ENCODE assay signal across 3 cellular contexts in genomic region chr5:102098606-102099005, GRCh38.
DNase-seq lines count a peak whose midpoint lies in the region; ATAC-seq, FAIRE-seq and TF ChIP-seq lines count a peak whose summit lies in the region.
"Not testable (repeated sequence)": the region's sequence is repeated elsewhere in the genome, so short reads cannot be mapped to it uniquely, and the experiment has no call there.

No MANE protein-coding gene starts in this region.

- H3K36me3 ChIP-seq in HepG2 (replicated peaks in 1 of 2; ENCODE audit: control insufficient read depth in 1 of 2, insufficient read depth in 2 of 2, low read length in 2 of 2) = not testable (repeated sequence)

- intact Hi-C loops in HepG2 (cut with micrococcal nuclease; ENCODE audit: unreplicated experiment) = not testable (repeated sequence)

- not testable (repeated sequence) for TF ChIP-seq RAD21 in HepG2 (CRISPR knock-in tag; IDR thresholded peaks at IDR 0.05)

- not testable (repeated sequence) for H3K4me2 ChIP-seq in HepG2 (ENCODE audit: low read depth, low read length)

- H3K9me3 ChIP-seq in HepG2 (ENCODE audit: low read length) = peaks cover 14% of the 10 kb centered on the region; the same call in 1 of the 2 replicates

- H3K27ac Mint-ChIP-seq in neural crest cell (ENCODE audit: unreplicated experiment) = peak overlapping the region; percentile 58

- not testable (repeated sequence) for BruUV-seq in HepG2 (replicated peaks; lab: Mats Ljungman, UMichigan)

- not testable (repeated sequence) for H4K20me1 ChIP-seq in HepG2 (ENCODE audit: insufficient read depth, low read length)

- TF ChIP-seq EP300 in HepG2 (IDR thresholded peaks at IDR 0.05; ENCODE audit: low read depth in 2 of 2, low read length in 2 of 2); HepG2 (CRISPR knock-in tag; IDR thresholded peaks at IDR 0.05; ENCODE audit: borderline replicate concordance): not testable (repeated sequence)

- peaks cover 24% of the 10 kb centered on the region for H3K4me1 Mint-ChIP-seq in neural crest cell

- not testable (repeated sequence) for TF ChIP-seq CTCF in HepG2 (CRISPR knock-in tag; IDR thresholded peaks at IDR 0.05); neural crest cell (conservative IDR thresholded peaks at IDR 0.05)

- POLR2A ChIA-PET in HepG2 (lab: Yijun Ruan, JAX) = not testable (repeated sequence)

- FAIRE-seq in HepG2 (lab: Jason Lieb, UNC) = not testable (repeated sequence)

- 86% methylated on average over 3 of the region's 3 CpGs for WGBS in HepG2 (ENCODE audit: low lambda C conversion rate)

- H3K4me3 ChIP-seq in HepG2 (replicated peaks in 1 of 3; ENCODE audit: insufficient read depth in 1 of 3, low read depth in 2 of 3, low read length in 3 of 3) = not testable (repeated sequence)

- H2AFZ ChIP-seq in HepG2 (ENCODE audit: low read length) = not testable (repeated sequence)

- not testable (repeated sequence) for TF ChIP-seq POLR2A in HepG2 (IDR thresholded peaks at IDR 0.05; ENCODE audit: insufficient read depth in 1 of 2, low read depth in 2 of 2, low read length in 2 of 2)

- CTCF ChIA-PET in HepG2 (lab: Yijun Ruan, JAX; ENCODE audit: low intra/inter-chr PET ratio, low total read pairs) = not testable (repeated sequence)

- not testable (repeated sequence) for H3K9ac ChIP-seq in HepG2 (ENCODE audit: insufficient read depth, low read depth, low read length)

- H3K27me3 Mint-ChIP-seq in neural crest cell (ENCODE audit: low read depth) = not testable (repeated sequence)

- peaks cover 40% of the 10 kb centered on the region for H3K4me1 ChIP-seq in HepG2 (ENCODE audit: insufficient read depth, low read length)

- not testable (repeated sequence) for H3K27me3 ChIP-seq in HepG2 (ENCODE audit: control insufficient read depth in 1 of 2, insufficient read depth in 2 of 2, low read length in 2 of 2)

- not testable (repeated sequence) for H3K27ac ChIP-seq in HepG2 (ENCODE audit: extremely low read length, insufficient read depth, low read length)

- in situ Hi-C loops in HepG2 (cut with HindIII; ENCODE audit: extremely low pct_ligation_motif_present, low pct_unique_long_range_greater_than_20kb) = not testable (repeated sequence)

- H3K9me3 Mint-ChIP-seq in neural crest cell = not testable (repeated sequence)

- H3K79me2 ChIP-seq in HepG2 (ENCODE audit: insufficient read depth, low read length) = not testable (repeated sequence)

- peak; percentile 12 for DNase-seq in DMS53 (lab: John Stamatoyannopoulos, UW)
- DNase-seq in HepG2 (ENCODE audit: low spot score); neural crest cell (ENCODE audit: low read depth, low spot score): not testable (repeated sequence)

- ATAC-seq in HepG2 = not testable (repeated sequence)

- H3K4me3 Mint-ChIP-seq in neural crest cell = not testable (repeated sequence)

- not testable (repeated sequence) for H3K36me3 Mint-ChIP-seq in neural crest cell (ENCODE audit: low read depth)

TF ChIP-seq in HepG2, 621 proteins besides CTCF, POLR2A, EP300 and RAD21:
- TF ChIP-seq PRMT3 (CRISPR knock-in tag; IDR thresholded peaks at IDR 0.05; ENCODE audit: borderline replicate concordance, low read depth) (0 out of 2 replicates have a peak, but pooled peaks have one; percentile 11), SOX6 (CRISPR knock-in tag; IDR thresholded peaks at IDR 0.05) (peak; percentile 69), HNF1A (CRISPR knock-in tag; IDR thresholded peaks at IDR 0.05; ENCODE audit: borderline replicate concordance) (peak; percentile 24; the same call in 1 of the 2 replicates), SOX13 (IDR thresholded peaks at IDR 0.05) (peak; percentile 61; the same call in 1 of the 2 replicates), SOX13 (CRISPR knock-in tag; conservative IDR thresholded peaks at IDR 0.05 in 1 of 2, IDR thresholded peaks at IDR 0.05 in 1 of 2) (peak in 1 of 2 experiments; percentile 93; a peak in 2 of 4 replicates), SOX5 (CRISPR knock-in tag; IDR thresholded peaks at IDR 0.05; ENCODE audit: borderline replicate concordance) (peak; percentile 52; the same call in 1 of the 2 replicates)
- not testable (repeated sequence) for TF ChIP-seq SOX6 (IDR thresholded peaks at IDR 0.05); HNF1A (IDR thresholded peaks at IDR 0.05; ENCODE audit: low read depth)
